Comparison of ENCODE assay signal across 8 cellular contexts in genomic region chr13:43908156-43909126, GRCh38. TPM values are rescaled to one million over a fixed set of nuclear protein-coding genes. Genes with fewer than 3 reads are reported as not detected.
DNase-seq lines count a peak whose midpoint lies in the region; ATAC-seq and TF ChIP-seq lines count a peak whose summit lies in the region.

No MANE protein-coding gene starts in this region.

- peak overlapping the region; percentile 29 for H3K27ac Mint-ChIP-seq in Caco-2 (ENCODE audit: unreplicated experiment)

- H3K9me2 ChIP-seq in HCT116 (ENCODE audit: insufficient read depth) (no peaks in the 10 kb centered on the region), PC-9 (ENCODE audit: insufficient read depth) (no peaks in the 10 kb centered on the region)

- H3K4me1 ChIP-seq in Caco-2 (no peaks in the 10 kb centered on the region), HCT116 (ENCODE audit: control insufficient read depth in 1 of 2, insufficient read depth in 2 of 2, low read length in 2 of 2) (peaks cover 0 to 7% of the 10 kb centered on the region in 2 experiments; a peak in 2 of 4 replicates), PC-9 (replicated peaks; ENCODE audit: insufficient read depth) (peaks cover 12% of the 10 kb centered on the region), esophagus squamous epithelium (peaks cover 0 to 10% (median 0%) of the 10 kb centered on the region in 3 donors), osteoblast (ENCODE audit: insufficient read depth, low read length) (peaks cover 7% of the 10 kb centered on the region)

- H3K9ac ChIP-seq in HCT116 (ENCODE audit: low read length): no peak overlapping the region

- TF ChIP-seq POLR2A in HCT116 (IDR thresholded peaks at IDR 0.05; ENCODE audit: borderline replicate concordance, extremely low read depth, insufficient read depth, insufficient read length) (no peak), esophagus squamous epithelium (IDR thresholded peaks at IDR 0.05) (no peak)

- TF ChIP-seq RAD21 in HCT116 (IDR thresholded peaks at IDR 0.05; ENCODE audit: low read depth): peak; percentile 68

- 0 out of 2 replicates have a peak, but pooled peaks cover 10% of the 10 kb centered on the region for H3F3A ChIP-seq in PC-9 (ENCODE audit: insufficient read depth, low read depth)

- H3K79me2 ChIP-seq in HCT116 (ENCODE audit: insufficient read depth, low read length) (no peaks in the 10 kb centered on the region), PC-9 (ENCODE audit: low read depth) (no peaks in the 10 kb centered on the region), osteoblast (ENCODE audit: insufficient read depth, low read length) (no peaks in the 10 kb centered on the region)

- RAD21 ChIA-PET in HCT116 (lab: Charles Lee; ENCODE audit: low non-redundant PET in 1 of 2, low total read pairs in 2 of 2, uncharacterized antibody in 2 of 2, unreplicated experiment in 2 of 2): interaction anchor here (0.7 to 2.2 kb wide), 7 partner anchors 50 to 563 kb away, joined by 3 to 9 read pairs (median 3); no protein-coding TSS in a partner anchor

- H4K20me1 ChIP-seq in HCT116 (ENCODE audit: insufficient read depth): no peaks in the 10 kb centered on the region
- H4K20me1 ChIP-seq in PC-9 (ENCODE audit: insufficient read depth): no peaks in the 10 kb centered on the region
- no peaks in the 10 kb centered on the region for H4K20me1 ChIP-seq in osteoblast (ENCODE audit: insufficient read depth, low read length)

- H2AFZ ChIP-seq in HCT116 (ENCODE audit: low read depth, low read length, poor library complexity, severe bottlenecking) (peak overlapping the region; percentile 53), PC-9 (no peak overlapping the region), osteoblast (ENCODE audit: low read length) (no peak overlapping the region)

- intact Hi-C loops in Caco-2 (cut with micrococcal nuclease; ENCODE audit: unreplicated experiment): loop anchor here (1.0 to 10.0 kb wide), 8 partner anchors 72 to 906 kb away; no protein-coding TSS in a partner anchor
- intact Hi-C loops in HCT116 (cut with micrococcal nuclease): loop anchor here (1.0 to 10.0 kb wide), 6 partner anchors 140 to 1396 kb away; no protein-coding TSS in a partner anchor
- intact Hi-C loops in PC-9 (cut with micrococcal nuclease; ENCODE audit: unreplicated experiment): loop anchor here (1.0 to 5.0 kb wide), 6 partner anchors 136 to 909 kb away; no protein-coding TSS in a partner anchor
- intact Hi-C loops in esophagus squamous epithelium (cut with DNase I): loop anchor here (5.0 kb wide), 2 partner anchors 139 to 534 kb away; no protein-coding TSS in a partner anchor

- POLR2A ChIA-PET in Caco-2 (lab: Charles Lee): interaction anchor here (0.6 to 1.8 kb wide), 3 partner anchors 527 to 602 kb away, joined by 3 to 6 read pairs (median 4); no protein-coding TSS in a partner anchor
- POLR2A ChIA-PET in HCT116 (lab: Charles Lee): interaction anchor here (0.7 to 2.8 kb wide), 3 partner anchors 529 to 565 kb away, joined by 3 to 39 read pairs (median 7); no protein-coding TSS in a partner anchor
- POLR2A ChIA-PET in PC-9 (lab: Charles Lee; ENCODE audit: unreplicated experiment): interaction anchor here (0.6 kb wide), 1 partner anchor 471 kb away, joined by 4 read pairs; no protein-coding TSS in a partner anchor

- peaks cover 9% of the 10 kb centered on the region for H3K27me3 Mint-ChIP-seq in Caco-2 (ENCODE audit: insufficient read depth, unreplicated experiment)

- CTCF ChIA-PET in Caco-2 (lab: Charles Lee): interaction anchor here (1.0 to 1.4 kb wide), 3 partner anchors 140 to 561 kb away, joined by 3 to 5 read pairs (median 3); no protein-coding TSS in a partner anchor
- CTCF ChIA-PET in HCT116 (lab: Charles Lee): interaction anchor here (0.9 to 2.7 kb wide), 24 partner anchors 9 to 573 kb away, joined by 3 to 91 read pairs (median 6); no protein-coding TSS in a partner anchor
- CTCF ChIA-PET in PC-9 (lab: Charles Lee): interaction anchor here (0.6 to 2.2 kb wide), 6 partner anchors 29 to 560 kb away, joined by 3 to 7 read pairs (median 3); partner anchors contain the start of gene LACC1

- H3K9me3 Mint-ChIP-seq in Caco-2 (ENCODE audit: unreplicated experiment): no peaks in the 10 kb centered on the region

- H3K27ac ChIP-seq in HCT116 (ENCODE audit: low read depth, low read length): no peak overlapping the region
- peak overlapping the region; percentile 57 for H3K27ac ChIP-seq in PC-9
- no peak overlapping the region for H3K27ac ChIP-seq in esophagus squamous epithelium
- H3K27ac ChIP-seq in osteoblast (ENCODE audit: low read depth, low read length): peak overlapping the region; percentile 42

- TF ChIP-seq CTCF in Caco-2 (IDR thresholded peaks at IDR 0.05; ENCODE audit: insufficient read depth in 1 of 2, low read depth in 1 of 2, low read length in 1 of 2, severe bottlenecking in 1 of 2, unreplicated experiment in 1 of 2): peak; percentile 52 to 76
- peak; percentile 36 to 67 (median 64); a peak in 4 of 6 replicates for TF ChIP-seq CTCF in HCT116 (IDR thresholded peaks at IDR 0.05 in 2 of 3, conservative IDR thresholded peaks at IDR 0.05 in 1 of 3; ENCODE audit: borderline replicate concordance in 1 of 3, insufficient read depth in 1 of 3, low read depth in 2 of 3, low read length in 2 of 3)
- TF ChIP-seq CTCF in PC-9 (conservative IDR thresholded peaks at IDR 0.05): peak; percentile 69
- TF ChIP-seq CTCF in esophagus squamous epithelium (IDR thresholded peaks at IDR 0.05): peak in 5 of 6 experiments; percentile 29 to 70 (median 51)
- peak; percentile 53 for TF ChIP-seq CTCF in osteoblast (IDR thresholded peaks at IDR 0.05; ENCODE audit: extremely low read depth, low read depth, low read length)

- H3K4me3 Mint-ChIP-seq in Caco-2 (ENCODE audit: unreplicated experiment): no peak overlapping the region

- H3K36me3 ChIP-seq in Caco-2 (ENCODE audit: control insufficient read depth, insufficient read depth, low read length) (no peaks in the 10 kb centered on the region), HCT116 (ENCODE audit: control insufficient read depth in 1 of 2, insufficient read depth in 2 of 2, low read length in 2 of 2) (no peaks in the 10 kb centered on the region), PC-9 (ENCODE audit: low read depth) (no peaks in the 10 kb centered on the region), esophagus squamous epithelium (no peaks in the 10 kb centered on the region), osteoblast (ENCODE audit: insufficient read depth, low read length) (no peaks in the 10 kb centered on the region)

- H3K27me3 ChIP-seq in Caco-2 (replicated peaks; ENCODE audit: control insufficient read depth, insufficient read depth, low read length): no peaks in the 10 kb centered on the region
- H3K27me3 ChIP-seq in HCT116 (ENCODE audit: insufficient read depth, low read length): no peaks in the 10 kb centered on the region
- no peaks in the 10 kb centered on the region for H3K27me3 ChIP-seq in PC-9 (ENCODE audit: insufficient read depth, low read depth)
- H3K27me3 ChIP-seq in esophagus squamous epithelium: peaks cover 0 to 3% (median 0%) of the 10 kb centered on the region in 4 donors
- H3K27me3 ChIP-seq in osteoblast (ENCODE audit: insufficient read depth, low read length): peaks cover 7% of the 10 kb centered on the region

- H3K9me3 ChIP-seq in Caco-2 (no peaks in the 10 kb centered on the region), HCT116 (ENCODE audit: control insufficient read depth in 1 of 2, insufficient read depth in 1 of 2, low read depth in 1 of 2, low read length in 2 of 2) (no peaks in the 10 kb centered on the region), PC-9 (ENCODE audit: insufficient read depth, low read depth) (no peaks in the 10 kb centered on the region), esophagus squamous epithelium (no peaks in the 10 kb centered on the region), osteoblast (ENCODE audit: low read depth, low read length) (no peaks in the 10 kb centered on the region)

- no peaks in the 10 kb centered on the region for H3K36me3 Mint-ChIP-seq in Caco-2 (ENCODE audit: insufficient read depth, unreplicated experiment)

- BruUV-seq in Caco-2 (replicated peaks; lab: Mats Ljungman, UMichigan) (no TSS peak), HCT116 (replicated peaks; lab: Mats Ljungman, UMichigan) (no TSS peak), PC-9 (replicated peaks; lab: Mats Ljungman, UMichigan) (no TSS peak)

- 34 to 42% methylated on average over 2 of the region's 2 CpGs for WGBS in esophagus squamous epithelium, 2 donors

- peak; percentile 70 for ATAC-seq in HCT116
- no peak for ATAC-seq in HG02973 (IDR thresholded peaks at IDR 0.05; ENCODE audit: unreplicated experiment)

- H3K4me2 ChIP-seq in HCT116 (ENCODE audit: low read length) (0 out of 2 replicates have a peak overlapping the region, but pooled peaks have one; percentile 6), PC-9 (peak overlapping the region; percentile 35), osteoblast (ENCODE audit: insufficient read depth, low read length) (peak overlapping the region; percentile 61)

- H3K4me3 ChIP-seq in Caco-2 (ENCODE audit: low read depth, low read length) (no peak overlapping the region), HCT116 (replicated peaks in 1 of 2; ENCODE audit: low read depth in 1 of 2, low read length in 2 of 2) (no peak overlapping the region), PC-9 (no peak overlapping the region), esophagus squamous epithelium (no peak overlapping the region), osteoblast (ENCODE audit: insufficient read depth, low read length) (peak overlapping the region; percentile 36)

- peaks cover 7% of the 10 kb centered on the region for H3K4me1 Mint-ChIP-seq in Caco-2 (ENCODE audit: low read depth, unreplicated experiment)

- DNase-seq in Caco-2: peak in 1 of 2 experiments; percentile 49
- peak; percentile 37 for DNase-seq in HCT116 (ENCODE audit: low read depth, low spot score)
- peak; percentile 1 to 85 for DNase-seq in PC-9
- no peak for DNase-seq in esophagus squamous epithelium (lab: John Stamatoyannopoulos, UW)
- no peak for DNase-seq in osteoblast (ENCODE audit: insufficient read length, low spot score, missing footprints)
- DNase-seq in HuH-7.5 (ENCODE audit: low spot score): no peak
- DNase-seq in T1000 (lab: John Stamatoyannopoulos, UW): no peak

TF ChIP-seq in HCT116, 20 proteins besides CTCF, POLR2A, EP300 and RAD21 (continues in another document):
- TF ChIP-seq FOSL1 (IDR thresholded peaks at IDR 0.05; ENCODE audit: low read depth): no peak
- no peak for TF ChIP-seq EZH2 (IDR thresholded peaks at IDR 0.05)

RNA-seq across cellular contexts. Expression of gene LACC1, which starts 28.7 kb away (rescaled TPM):
- total RNA-seq in Caco-2 (2022): 7.2 and 11.0 TPM in 2 replicates
- 2.6 TPM for total RNA-seq in HCT116 (2021; ENCODE audit: unreplicated experiment)
- polyA plus RNA-seq in HCT116 (2012): 0.90 and 1.3 TPM in 2 replicates
- 2.4 and 3.0 TPM in 2 replicates for total RNA-seq in PC-9 (2021)
- 10 to 100 TPM in 2 of 4 donors, 1 to 10 TPM in 2; 3.3 to 15.3 (median 9.9) TPM for total RNA-seq in esophagus squamous epithelium
- 21.0 and 21.5 TPM in 2 replicates for total RNA-seq in osteoblast

RNA-seq across cellular contexts. Expression of gene CCDC122, which starts 28.9 kb away (rescaled TPM):
- 15.6 and 21.2 TPM in 2 replicates for total RNA-seq in Caco-2 (2022)
- total RNA-seq in HCT116 (2021; ENCODE audit: unreplicated experiment): 5.8 TPM
- 0.99 and 1.2 TPM in 2 replicates for polyA plus RNA-seq in HCT116 (2012)
- total RNA-seq in PC-9 (2021): 7.4 and 7.9 TPM in 2 replicates
- total RNA-seq in esophagus squamous epithelium: 10 to 100 TPM in 1 of 4 donors, 1 to 10 TPM in 2, under 1 TPM in 1; 0.87 to 16.8 (median 2.1) TPM
- total RNA-seq in osteoblast: 4.7 and 15.0 TPM in 2 replicates

Comparison
In these comparisons a context has a peak if more than half of its experiments do, and no peak if none do; other contexts are left out.
1. DNase-seq: peak in HCT116 (single experiment) and PC-9 (2 of 2); none in esophagus squamous epithelium (single experiment), osteoblast (single experiment), HuH-7.5 (single experiment) and T1000 (single experiment).
2. H3K27ac ChIP-seq: peak in PC-9 (single experiment) and osteoblast (single experiment); none in HCT116 (single experiment) and esophagus squamous epithelium (0 of 4).
3. H3K4me2 ChIP-seq: peak in every context shown above with its lines; median percentile 61 in osteoblast; 35 in PC-9; 6 in HCT116.
4. Peak in every context shown above with its lines, with median percentiles within 50 percentile points of each other: CTCF ChIP-seq.